19 cellular contexts compared by ENCODE assay signal in the genomic region with DNA sequence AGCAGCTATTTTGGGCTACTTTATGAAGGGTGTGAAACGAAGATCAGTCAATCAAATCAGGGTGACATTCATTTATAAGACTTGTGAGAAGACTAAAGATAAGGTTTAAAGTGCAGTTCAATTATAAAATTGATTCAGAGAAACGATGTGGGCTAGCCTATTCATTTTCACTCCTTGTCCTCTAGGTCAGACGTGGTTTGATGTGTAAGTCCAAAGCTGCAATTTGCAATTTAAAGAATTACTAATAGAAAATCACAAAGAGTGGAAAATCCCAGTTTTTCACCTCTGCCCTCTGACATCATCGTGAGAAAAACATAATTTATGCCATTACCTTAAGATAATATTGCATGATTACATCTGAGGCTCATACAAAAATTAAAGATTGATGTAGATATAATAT.
DNase-seq lines count a peak whose midpoint lies in the region; ATAC-seq and TF ChIP-seq lines count a peak whose summit lies in the region.
"Had no signal": no experiment of that assay in that cellular context is flagged by ENCODE, and none has a peak within 500 bp of the region (broad histone marks: within the 10 kb centered on the region; RNA-seq: fewer than 3 reads in every experiment).

No MANE protein-coding gene starts in this region.

- H3K23ac ChIP-seq in mesenchymal stem cell (ENCODE audit: low read length in 2 of 2) = no peak overlapping the region

- no peak overlapping the region for H2BK5ac ChIP-seq in mesenchymal stem cell (ENCODE audit: low read depth, low read length, poor library complexity, severe bottlenecking)

- 18% methylated on average over 2 of the region's 4 CpGs for WGBS in mesenchymal stem cell

- no peaks in the 10 kb centered on the region for H3K36me3 ChIP-seq in left ventricle myocardium inferior
- no peaks in the 10 kb centered on the region for H3K36me3 ChIP-seq in mesenchymal stem cell (ENCODE audit: control insufficient read depth in 1 of 2, insufficient read depth in 2 of 2, low read depth in 1 of 2, low read length in 2 of 2)
- H3K36me3 ChIP-seq: spleen, upper lobe of left lung had no signal

- no peak overlapping the region for H3K4ac ChIP-seq in mesenchymal stem cell (ENCODE audit: low read depth in 1 of 2, low read length in 2 of 2)

- H2AK5ac ChIP-seq in mesenchymal stem cell (ENCODE audit: low read length, severe bottlenecking) = no peak overlapping the region

- H3K9me3 ChIP-seq in left ventricle myocardium inferior (replicated peaks) (no peaks in the 10 kb centered on the region), mesenchymal stem cell (ENCODE audit: control insufficient read depth, low read length) (no peaks in the 10 kb centered on the region)
- H3K9me3 ChIP-seq: upper lobe of left lung had no signal

- no peak overlapping the region for H2BK12ac ChIP-seq in mesenchymal stem cell (ENCODE audit: low read length in 2 of 2)

- H3K18ac ChIP-seq in mesenchymal stem cell (ENCODE audit: low read depth in 1 of 2, low read length in 2 of 2) = no peak overlapping the region

- no peak overlapping the region for H4K8ac ChIP-seq in mesenchymal stem cell (ENCODE audit: low read length)

- no peaks in the 10 kb centered on the region for H3K79me1 ChIP-seq in mesenchymal stem cell (replicated peaks; ENCODE audit: low read length, poor library complexity, severe bottlenecking)

- H2BK120ac ChIP-seq in mesenchymal stem cell (ENCODE audit: low read depth, low read length) = no peak overlapping the region

- H3K9ac ChIP-seq in mesenchymal stem cell (ENCODE audit: low read length) = peak overlapping the region; percentile 83

- H2BK15ac ChIP-seq in mesenchymal stem cell (ENCODE audit: low read depth, poor library complexity, severe bottlenecking) = no peak overlapping the region

- peak overlapping the region; percentile 62 for H3K27ac ChIP-seq in left ventricle myocardium inferior (replicated peaks)
- peak overlapping the region; percentile 59 for H3K27ac ChIP-seq in mesenchymal stem cell (ENCODE audit: low read length, poor library complexity, severe bottlenecking)
- H3K27ac ChIP-seq: spleen had no signal

- no peak overlapping the region for H4K91ac ChIP-seq in mesenchymal stem cell (ENCODE audit: low read length)

- H3K4me1 ChIP-seq in left ventricle myocardium inferior (no peaks in the 10 kb centered on the region), mesenchymal stem cell (ENCODE audit: control insufficient read depth, insufficient read depth, low read depth, low read length) (peaks cover 1% of the 10 kb centered on the region)
- H3K4me1 ChIP-seq: spleen had no signal

- H3K4me3 ChIP-seq in left ventricle myocardium inferior = no peak overlapping the region
- H3K4me3 ChIP-seq in cardiac fibroblast (replicated peaks in 1 of 2; ENCODE audit: low read depth in 2 of 2, low read length in 2 of 2) = no peak overlapping the region
- H3K4me3 ChIP-seq in mesenchymal stem cell (ENCODE audit: insufficient read depth in 1 of 2, low read depth in 1 of 2, low read length in 2 of 2) = no peak overlapping the region
- H3K4me3 ChIP-seq: coronary artery, GM23338, spleen, upper lobe of left lung had no signal

- no peak for TF ChIP-seq CTCF in left ventricle myocardium inferior (IDR thresholded peaks at IDR 0.05; ENCODE audit: borderline replicate concordance)
- TF ChIP-seq CTCF in cardiac fibroblast (IDR thresholded peaks at IDR 0.05; ENCODE audit: low read depth, low read length) = no peak

- H3K14ac ChIP-seq in mesenchymal stem cell (ENCODE audit: low read length in 2 of 2) = no peak overlapping the region

- H3K4me2 ChIP-seq in mesenchymal stem cell (ENCODE audit: low read length, poor library complexity, severe bottlenecking) = no peak overlapping the region
- H3K4me2 ChIP-seq: GM23338 had no signal

- no peak overlapping the region for H2AFZ ChIP-seq in mesenchymal stem cell (ENCODE audit: low read depth, low read length)

- intact Hi-C loops in left ventricle myocardium inferior (cut with micrococcal nuclease) (no loop called here), Right ventricle myocardium superior (cut with DNase I) (no loop called here)

- ATAC-seq in Right ventricle myocardium superior (ENCODE audit: poor library complexity) (no peak), HG02678 (IDR thresholded peaks at IDR 0.05; ENCODE audit: unreplicated experiment) (no peak), GM21619 (IDR thresholded peaks at IDR 0.05; ENCODE audit: unreplicated experiment) (no peak)
- ATAC-seq in stimulated activated naive CD8-positive, alpha-beta T cell treated with anti-CD3 and anti-CD28 coated beads, Interleukin-15, Interleukin-2, amounts not matched to agents 100 U/mL and 50 U/mL, for 24 hours = no peak
- ATAC-seq: GM23338; stimulated activated effector memory CD8-positive, alpha-beta T cell treated with anti-CD3 and anti-CD28 coated beads, Interleukin-12 subunit alpha, Interleukin-12 subunit beta, amount 100 ng/mL, for 72 hours; T-helper 17 cell had no signal

- no peaks in the 10 kb centered on the region for H3K27me3 ChIP-seq in left ventricle myocardium inferior (ENCODE audit: low read depth)
- no peaks in the 10 kb centered on the region for H3K27me3 ChIP-seq in mesenchymal stem cell (ENCODE audit: control insufficient read depth in 1 of 2, insufficient read depth in 1 of 2, low read length in 2 of 2)
- H3K27me3 ChIP-seq: spleen, upper lobe of left lung had no signal

- no peak for DNase-seq in left ventricle myocardium inferior
- no peak for DNase-seq in Right ventricle myocardium superior
- DNase-seq in cardiac fibroblast (ENCODE audit: low read depth in 2 of 2) = peak; percentile 31 to 67
- peak; percentile 61 for DNase-seq in mesenchymal stem cell
- DNase-seq in NCI-H2227 (lab: John Stamatoyannopoulos, UW; ENCODE audit: unreplicated experiment) = no peak
- DNase-seq in stimulated activated naive CD8-positive, alpha-beta T cell treated with anti-CD3 and anti-CD28 coated beads, Interleukin-15, Interleukin-2, amounts not matched to agents 100 U/mL and 50 U/mL, for 24 hours = no peak
- DNase-seq: CD4-positive, alpha-beta memory T cell; erythroblast; NCI-H146; NCI-H2227 treated with DMSO at 0.1 percent for 48 hours; NK-92 treated with Interleukin-12 subunit alpha and Interleukin-12 subunit beta, amount 100 ng/mL, for 24 hours; spleen; T-helper 17 cell had no signal

Comparison
In these comparisons a context has a peak if more than half of its experiments do, and no peak if none do; other contexts are left out.
1. DNase-seq: peak in cardiac fibroblast (2 of 2) and mesenchymal stem cell (single experiment); none in left ventricle myocardium inferior (single experiment), Right ventricle myocardium superior (single experiment), NCI-H2227 (single experiment) and stimulated activated naive CD8-positive, alpha-beta T cell treated with anti-CD3 and anti-CD28 coated beads, Interleukin-15, Interleukin-2, amounts not matched to agents 100 U/mL and 50 U/mL, for 24 hours (single experiment).